ENCODE assay signal across 8 cellular contexts in genomic region chr7:150378853-150379589, GRCh38. TPM values are rescaled to one million over a fixed set of nuclear protein-coding genes. Genes with fewer than 3 reads are reported as not detected.
DNase-seq lines count a peak whose midpoint lies in the region; ATAC-seq and TF ChIP-seq lines count a peak whose summit lies in the region.

ZNF775 (plus strand) TSS chr7:150379330; CDS start chr7:150388471, 9,141 bp downstream.

- TF ChIP-seq CTCF in AG04449 (IDR thresholded peaks at IDR 0.05; ENCODE audit: insufficient read depth, low read length, missing control alignments) (no peak), VCaP (conservative IDR thresholded peaks at IDR 0.05) (no peak), breast epithelium (IDR thresholded peaks at IDR 0.05) (no peak)

- DNase-seq in AG04449 (ENCODE audit: low read depth, low spot score) (peak; percentile 45), NCI-H2196 (lab: John Stamatoyannopoulos, UW; ENCODE audit: unreplicated experiment) (peak; percentile 98), breast epithelium (ENCODE audit: low spot score in 2 of 2) (peak; percentile 94 to 95)

- H3K4me1 ChIP-seq in breast epithelium (peaks cover 0 to 11% of the 10 kb centered on the region in 2 donors), iPS-20b (ENCODE audit: insufficient read depth, low read length) (peaks cover 47% of the 10 kb centered on the region), skeletal muscle tissue (ENCODE audit: control insufficient read depth in 3 of 3, insufficient read depth in 3 of 3, low read length in 3 of 3) (peaks cover 22 to 57% (median 49%) of the 10 kb centered on the region in 3 donors)

- CTCF ChIA-PET in AG04449 (lab: Yijun Ruan, JAX), result interaction anchor here (1.0 to 1.7 kb wide), 3 partner anchors 10 to 25 kb away, joined by 3 to 15 read pairs (median 3); partner anchors contain the start of gene REPIN1

- intact Hi-C loops in breast epithelium (cut with DNase I; ENCODE audit: low total_unique reads), result no loop called here

- peak; percentile 66 for TF ChIP-seq POLR2A in breast epithelium (IDR thresholded peaks at IDR 0.05)

- H3K4me3 ChIP-seq in AG04449 (ENCODE audit: low read depth, low read length), result peak within 1 kb of the TSS; percentile 81
- peak within 1 kb of the TSS; percentile 89 to 93 (median 91) for H3K4me3 ChIP-seq in breast epithelium
- peak within 1 kb of the TSS; percentile 95 for H3K4me3 ChIP-seq in iPS-20b (ENCODE audit: low read length)
- H3K4me3 ChIP-seq in skeletal muscle tissue (ENCODE audit: low read length in 3 of 3), result peak within 1 kb of the TSS; percentile 82 to 89 (median 86)

- H3K9ac ChIP-seq in iPS-20b (ENCODE audit: low read depth, low read length) (peak within 1 kb of the TSS; percentile 97), skeletal muscle tissue (ENCODE audit: low read depth in 1 of 3, low read length in 3 of 3) (peak within 1 kb of the TSS; percentile 95 to 99 (median 96))

- ATAC-seq in GM18873 (IDR thresholded peaks at IDR 0.05; ENCODE audit: low FRiP score, unreplicated experiment), result peak; percentile 51
- peak; percentile 65 for ATAC-seq in HG03108 (IDR thresholded peaks at IDR 0.05; ENCODE audit: unreplicated experiment)

- POLR2A ChIA-PET in AG04449 (lab: Yijun Ruan, JAX), result interaction anchor here (1.5 kb wide), 1 partner anchor 10 kb away, joined by 12 read pairs; the partner anchor contains the start of gene REPIN1

- H3K27me3 ChIP-seq in breast epithelium (no peaks in the 10 kb centered on the region), iPS-20b (ENCODE audit: insufficient read depth, low read length) (no peaks in the 10 kb centered on the region), skeletal muscle tissue (ENCODE audit: control insufficient read depth in 3 of 3, insufficient read depth in 3 of 3, low read length in 3 of 3) (no peaks in the 10 kb centered on the region)

- H3K27ac ChIP-seq in VCaP, result peak within 1 kb of the TSS; percentile 92
- peak within 1 kb of the TSS; percentile 93 to 96 for H3K27ac ChIP-seq in breast epithelium
- H3K27ac ChIP-seq in iPS-20b (ENCODE audit: low read length), result peak within 1 kb of the TSS; percentile 98
- H3K27ac ChIP-seq in skeletal muscle tissue (ENCODE audit: low read depth, low read length), result peak within 1 kb of the TSS; percentile 97

- no peaks in the 10 kb centered on the region for H3K9me3 ChIP-seq in breast epithelium
- no peaks in the 10 kb centered on the region for H3K9me3 ChIP-seq in iPS-20b (ENCODE audit: insufficient read depth, low read depth, low read length)
- no peaks in the 10 kb centered on the region for H3K9me3 ChIP-seq in skeletal muscle tissue (ENCODE audit: control insufficient read depth in 3 of 3, low read length in 3 of 3)

- H3K36me3 ChIP-seq in breast epithelium (no peaks in the 10 kb centered on the region), iPS-20b (ENCODE audit: insufficient read depth, low read depth, low read length) (peaks cover 8% of the 10 kb centered on the region), skeletal muscle tissue (ENCODE audit: control insufficient read depth in 3 of 3, insufficient read depth in 3 of 3, low read length in 3 of 3) (peaks cover 4 to 7% (median 5%) of the 10 kb centered on the region in 3 donors)

RNA-seq across cellular contexts. Expression of gene ZNF775, which starts in this region (rescaled TPM):
- total RNA-seq in breast epithelium (1 to 10 TPM; 1.9 to 5.7 (median 4.6) TPM), skeletal muscle tissue (6.8 TPM)

Comparison
In these comparisons a context has a peak if more than half of its experiments do, and no peak if none do; other contexts are left out.
1. Peak in every context shown above with its lines: DNase-seq, ATAC-seq, H3K4me3 ChIP-seq and H3K27ac ChIP-seq.
2. DNase-seq: peak in every context shown above with its lines; median percentile 98 in NCI-H2196; 94 in breast epithelium; 45 in AG04449.